14 cellular contexts compared by ENCODE assay signal in genomic region chr3:14510838-14511622, GRCh38. TPM values are rescaled to one million over a fixed set of nuclear protein-coding genes. Genes with fewer than 3 reads are reported as not detected.
"Had no signal": no experiment of that assay in that cellular context is flagged by ENCODE, and none has a peak within 500 bp of the region (broad histone marks: within the 10 kb centered on the region; RNA-seq: fewer than 3 reads in every experiment).

No MANE protein-coding gene starts in this region.

- H3K9me3 ChIP-seq: gastroesophageal sphincter, left lung, mucosa of descending colon, right lobe of liver, tibial artery had no signal

- H3K36me3 ChIP-seq: gastroesophageal sphincter, left lung, right lobe of liver, tibial artery had no signal

- H3K9me3 Mint-ChIP-seq: naive thymus-derived CD4-positive, alpha-beta T cell had no signal

- H3K36me3 Mint-ChIP-seq: naive thymus-derived CD4-positive, alpha-beta T cell had no signal

- ATAC-seq: activated CD4-positive, alpha-beta T cell treated with anti-CD3 and anti-CD28 coated beads for 36 hours; activated CD8-positive, alpha-beta T cell treated with anti-CD3 and anti-CD28 coated beads, Interleukin-2, amount 10 ng/mL, durations not matched to agents 7 days and 5 days; gastroesophageal sphincter; left lung; mucosa of descending colon; naive thymus-derived CD4-positive, alpha-beta T cell; right lobe of liver had no signal

- H3K27me3 ChIP-seq: gastroesophageal sphincter, hepatocyte, left lung, right lobe of liver had no signal

- H3K4me3 ChIP-seq: gastroesophageal sphincter, hepatocyte, left lung, mucosa of descending colon, right lobe of liver, tibial artery had no signal

- H3K27ac ChIP-seq: gastroesophageal sphincter, hepatocyte, left lung, right lobe of liver, tibial artery had no signal

- H3K27me3 Mint-ChIP-seq: activated CD4-positive, alpha-beta T cell treated with anti-CD3 and anti-CD28 coated beads for 36 hours; naive thymus-derived CD4-positive, alpha-beta T cell had no signal

- DNase-seq: activated CD4-positive, alpha-beta T cell treated with anti-CD3 and anti-CD28 coated beads for 36 hours; activated CD8-positive, alpha-beta T cell treated with anti-CD3 and anti-CD28 coated beads, Interleukin-2, amount 10 ng/mL, durations not matched to agents 7 days and 5 days; activated naive CD4-positive, alpha-beta T cell; islet precursor cell; left lung; naive thymus-derived CD4-positive, alpha-beta T cell; stimulated activated CD4-positive, alpha-beta T cell treated with anti-CD3 and anti-CD28 coated beads, Interleukin-1b, Interleukin-23, amount 100 ng/mL, for 48 hours; SW 1271 had no signal

- H3K4me1 ChIP-seq: left lung, right lobe of liver had no signal

- H3K4me3 Mint-ChIP-seq: activated CD4-positive, alpha-beta T cell treated with anti-CD3 and anti-CD28 coated beads for 36 hours; activated CD8-positive, alpha-beta T cell treated with anti-CD3 and anti-CD28 coated beads, Interleukin-2, amount 10 ng/mL, durations not matched to agents 7 days and 5 days; naive thymus-derived CD4-positive, alpha-beta T cell had no signal

- H3K27ac Mint-ChIP-seq: activated CD4-positive, alpha-beta T cell treated with anti-CD3 and anti-CD28 coated beads for 36 hours; activated CD8-positive, alpha-beta T cell treated with anti-CD3 and anti-CD28 coated beads, Interleukin-2, amount 10 ng/mL, durations not matched to agents 7 days and 5 days; progenitor cell of endocrine pancreas had no signal

RNA-seq across cellular contexts. Expression of gene GRIP2, which starts 29.1 kb away (rescaled TPM):
- total RNA-seq: activated CD4-positive, alpha-beta T cell treated with anti-CD3 and anti-CD28 coated beads for 36 hours; activated CD8-positive, alpha-beta T cell treated with anti-CD3 and anti-CD28 coated beads, Interleukin-2, amount 10 ng/mL, durations not matched to agents 7 days and 5 days; naive thymus-derived CD4-positive, alpha-beta T cell had no signal
- polyA plus RNA-seq: naive thymus-derived CD4-positive, alpha-beta T cell had no signal
